In genomic region chr17:19461681-19462080, GRCh38 we compare ENCODE assay signal across 16 cellular contexts. TPM values are rescaled to one million over a fixed set of nuclear protein-coding genes. Genes with fewer than 3 reads are reported as not detected.
DNase-seq lines count a peak whose midpoint lies in the region; ATAC-seq and TF ChIP-seq lines count a peak whose summit lies in the region.
"Had no signal": no experiment of that assay in that cellular context is flagged by ENCODE, and none has a peak within 500 bp of the region (broad histone marks: within the 10 kb centered on the region; RNA-seq: fewer than 3 reads in every experiment).

No MANE protein-coding gene starts in this region.

- H2BK15ac ChIP-seq in mesendoderm (replicated peaks; ENCODE audit: low read depth) = no peak overlapping the region

- H3K36me3 ChIP-seq in HUES64 (ENCODE audit: insufficient read depth, low read length) (no peaks in the 10 kb centered on the region), mesendoderm (ENCODE audit: control insufficient read depth, insufficient read depth, low read length) (no peaks in the 10 kb centered on the region)
- H3K36me3 ChIP-seq: sigmoid colon, uterus had no signal

- peak overlapping the region; percentile 22 for H2BK120ac ChIP-seq in mesendoderm (ENCODE audit: low read depth, low read length)

- DNase-seq in mesendoderm = no peak
- DNase-seq in NCI-H524 treated with DMSO at 0.1 percent for 48 hours (lab: John Stamatoyannopoulos, UW) = no peak
- no peak for DNase-seq in UCSD-AML1 (lab: John Stamatoyannopoulos, UW; ENCODE audit: unreplicated experiment)
- DNase-seq: activated CD4-positive, alpha-beta memory T cell treated with anti-CD3 and anti-CD28 coated beads, Interleukin-2, amount 10 ng/mL, durations not matched to agents 7 days and 5 days; activated CD4-positive, CD25-positive, alpha-beta regulatory T cell; activated gamma-delta T cell treated with Interleukin-2 at 50 U/mL for 16 hours; cortex of kidney; NCI-H510A; nephron progenitor cell; sigmoid colon had no signal

- no peak overlapping the region for H3K23ac ChIP-seq in mesendoderm (ENCODE audit: low read length)

- H3K4me3 ChIP-seq in HUES64 (ENCODE audit: low read length) (no peak overlapping the region), mesendoderm (ENCODE audit: low read length) (no peak overlapping the region)
- H3K4me3 ChIP-seq: sigmoid colon, SK-N-MC, uterus had no signal

- no peak overlapping the region for H3K4me2 ChIP-seq in mesendoderm (ENCODE audit: low read length)

- peaks cover 48% of the 10 kb centered on the region for H3K4me1 ChIP-seq in HUES64 (ENCODE audit: insufficient read depth, low read length)
- H3K4me1 ChIP-seq in mesendoderm (ENCODE audit: control insufficient read depth, low read depth, low read length) = peaks cover 27% of the 10 kb centered on the region

- H2BK5ac ChIP-seq in mesendoderm (ENCODE audit: low read length) = peak overlapping the region; percentile 98

- peak overlapping the region; percentile 99 for H2AK5ac ChIP-seq in mesendoderm (ENCODE audit: low read length)

- no peak overlapping the region for H4K5ac ChIP-seq in mesendoderm (ENCODE audit: low read length)

- H3K27me3 ChIP-seq in HUES64 (ENCODE audit: insufficient read depth, low read length) = no peaks in the 10 kb centered on the region
- no peaks in the 10 kb centered on the region for H3K27me3 ChIP-seq in mesendoderm (ENCODE audit: insufficient read depth, low read length, poor library complexity)
- H3K27me3 ChIP-seq: sigmoid colon, uterus had no signal

- 91% methylated on average over 4 of the region's 4 CpGs for WGBS in HUES64
- WGBS in mesendoderm (ENCODE audit: extremely low coverage, insufficient coverage, low lambda C conversion rate) = no CpG with 5 or more reads among the region's 4 CpGs

- H3K79me2 ChIP-seq in mesendoderm (ENCODE audit: control insufficient read depth, insufficient read depth, low read length) = no peaks in the 10 kb centered on the region

- peak overlapping the region; percentile 92 for H3K27ac ChIP-seq in HUES64 (ENCODE audit: low read depth, low read length)
- peak overlapping the region; percentile 6 for H3K27ac ChIP-seq in cingulate gyrus (ENCODE audit: low read depth, low read length)
- H3K27ac ChIP-seq in mesendoderm (ENCODE audit: low read depth, low read length) = peak overlapping the region; percentile 9
- H3K27ac ChIP-seq: SK-N-MC had no signal

- no peaks in the 10 kb centered on the region for H3K9me3 ChIP-seq in HUES64 (ENCODE audit: insufficient read depth, low read depth, low read length)
- H3K9me3 ChIP-seq: sigmoid colon, uterus had no signal

- peak overlapping the region; percentile 86 for H3K56ac ChIP-seq in mesendoderm (ENCODE audit: low read length)

- H3K9ac ChIP-seq in HUES64 (ENCODE audit: low read depth, low read length) (peak overlapping the region; percentile 18), mesendoderm (ENCODE audit: low read length) (peak overlapping the region; percentile 55)

- peak overlapping the region; percentile 99 for H3K4ac ChIP-seq in mesendoderm (ENCODE audit: low read depth, low read length)

- peak overlapping the region; percentile 85 for H3K18ac ChIP-seq in mesendoderm (ENCODE audit: low read length)

- no peak for TF ChIP-seq POLR2A in GM18505 (IDR thresholded peaks at IDR 0.05; ENCODE audit: borderline replicate concordance, extremely low read depth, insufficient read depth, insufficient read length)

- no peak for ATAC-seq in GM18505 (IDR thresholded peaks at IDR 0.05; ENCODE audit: unreplicated experiment)
- ATAC-seq in HG03135 (IDR thresholded peaks at IDR 0.05; ENCODE audit: unreplicated experiment) = no peak

- no peak overlapping the region for H4K8ac ChIP-seq in mesendoderm (ENCODE audit: low read depth, low read length)

- no peaks in the 10 kb centered on the region for H3K79me1 ChIP-seq in mesendoderm (ENCODE audit: low read length)

RNA-seq across cellular contexts. Expression of gene RNF112, which starts 50.6 kb away (rescaled TPM):
- polyA plus RNA-seq in HUES64 (2013, experiment 1 of 2) = 1.1 TPM
- polyA plus RNA-seq in HUES64 (2013, experiment 2 of 2) = 1.2 TPM
- polyA plus RNA-seq in mesendoderm (2013, experiment 1 of 2) = 1.5 TPM
- 1.2 TPM for polyA plus RNA-seq in mesendoderm (2013, experiment 2 of 2)

Comparison
In these comparisons a context has a peak if more than half of its experiments do, and no peak if none do; other contexts are left out.
1. H3K27ac ChIP-seq: peak in every context shown above with its lines; median percentile 92 in HUES64; 9 in mesendoderm; 6 in cingulate gyrus.